Comparison of ENCODE assay signal across 9 cellular contexts in the genomic region with DNA sequence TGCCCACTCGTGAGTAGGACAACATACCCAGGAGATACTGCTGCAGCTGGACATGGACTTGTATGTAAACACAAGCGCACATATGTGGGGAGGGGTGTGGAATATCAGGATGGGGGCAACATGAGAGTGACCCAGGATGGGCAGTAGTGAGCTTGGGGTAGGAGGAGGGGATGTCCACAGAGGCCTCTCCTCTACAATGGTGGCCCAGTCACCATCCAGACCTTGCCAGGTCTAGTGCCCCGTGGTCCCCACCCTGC. TPM values are rescaled to one million over a fixed set of nuclear protein-coding genes. Genes with fewer than 3 reads are reported as not detected.
DNase-seq lines count a peak whose midpoint lies in the region; ATAC-seq and TF ChIP-seq lines count a peak whose summit lies in the region.
"Had no signal": no experiment of that assay in that cellular context is flagged by ENCODE, and none has a peak within 500 bp of the region (broad histone marks: within the 10 kb centered on the region; RNA-seq: fewer than 3 reads in every experiment).

No MANE protein-coding gene starts in this region.

- H3K36me3 Mint-ChIP-seq in dendritic cell treated with granulocyte-macrophage colony-stimulating factor and Interleukin-4, amounts not matched to agents 40 ng/mL and 50 ng/mL, for 4 days (ENCODE audit: low read depth): peaks cover 58% of the 10 kb centered on the region
- peaks cover 0 to 7% (median 0%) of the 10 kb centered on the region in 5 donors for H3K36me3 Mint-ChIP-seq in naive thymus-derived CD4-positive, alpha-beta T cell

- peak overlapping the region; percentile 88 for H3K27ac ChIP-seq in ACC112 (ENCODE audit: low read depth, low read length)
- no peak overlapping the region for H3K27ac ChIP-seq in naive thymus-derived CD4-positive, alpha-beta T cell (ENCODE audit: low read depth, low read length)

- POLR2A ChIA-PET in naive thymus-derived CD4-positive, alpha-beta T cell (lab: Charles Lee): no interaction called here

- no peak for ATAC-seq in naive thymus-derived CD4-positive, alpha-beta T cell
- no peak for ATAC-seq in GM19328 (IDR thresholded peaks at IDR 0.05; ENCODE audit: unreplicated experiment)
- no peak for ATAC-seq in GM21367 (IDR thresholded peaks at IDR 0.05; ENCODE audit: unreplicated experiment)
- no peak for ATAC-seq in GM18868 (IDR thresholded peaks at IDR 0.05; ENCODE audit: unreplicated experiment)

- peak overlapping the region; percentile 83 for H3K4me3 ChIP-seq in ACC112 (ENCODE audit: low read depth, low read length)
- H3K4me3 ChIP-seq in LNCaP clone FGC (ENCODE audit: low read depth, low read length): peak overlapping the region; percentile 64
- H3K4me3 ChIP-seq in naive thymus-derived CD4-positive, alpha-beta T cell (ENCODE audit: low read length): no peak overlapping the region

- no peak overlapping the region for H2AFZ ChIP-seq in ACC112 (ENCODE audit: low read length, unreplicated experiment)

- H3K27ac Mint-ChIP-seq in dendritic cell treated with granulocyte-macrophage colony-stimulating factor and Interleukin-4, amounts not matched to agents 40 ng/mL and 50 ng/mL, for 4 days: peak overlapping the region; percentile 90
- peak overlapping the region in 3 of 9 donors; percentile 32 to 57 (median 48) for H3K27ac Mint-ChIP-seq in naive thymus-derived CD4-positive, alpha-beta T cell

- peak overlapping the region; percentile 89 for H3K4me3 Mint-ChIP-seq in dendritic cell treated with granulocyte-macrophage colony-stimulating factor and Interleukin-4, amounts not matched to agents 40 ng/mL and 50 ng/mL, for 4 days
- peak overlapping the region; percentile 64 to 91 (median 79) for H3K4me3 Mint-ChIP-seq in naive thymus-derived CD4-positive, alpha-beta T cell

- no peak for DNase-seq in LNCaP clone FGC (ENCODE audit: low read depth)
- DNase-seq in naive thymus-derived CD4-positive, alpha-beta T cell: no peak
- DNase-seq in stimulated activated CD4-positive, alpha-beta T cell treated with anti-CD3 and anti-CD28 coated beads, Interleukin-1b, Interleukin-23, amount 100 ng/mL, for 48 hours: no peak
- DNase-seq: MM.1S had no signal

- no peaks in the 10 kb centered on the region for H3K9me3 ChIP-seq in naive thymus-derived CD4-positive, alpha-beta T cell (ENCODE audit: control insufficient read depth in 2 of 3, low read length in 3 of 3)

- H3K9me3 Mint-ChIP-seq in dendritic cell treated with granulocyte-macrophage colony-stimulating factor and Interleukin-4, amounts not matched to agents 40 ng/mL and 50 ng/mL, for 4 days: no peaks in the 10 kb centered on the region
- H3K9me3 Mint-ChIP-seq in naive thymus-derived CD4-positive, alpha-beta T cell: no peaks in the 10 kb centered on the region

- no peak for TF ChIP-seq CTCF in LNCaP clone FGC (IDR thresholded peaks at IDR 0.05; ENCODE audit: control insufficient read depth, extremely low read depth, insufficient read depth)

- H3K27me3 Mint-ChIP-seq in dendritic cell treated with granulocyte-macrophage colony-stimulating factor and Interleukin-4, amounts not matched to agents 40 ng/mL and 50 ng/mL, for 4 days: no peaks in the 10 kb centered on the region
- H3K27me3 Mint-ChIP-seq in naive thymus-derived CD4-positive, alpha-beta T cell: peaks cover 0 to 4% (median 0%) of the 10 kb centered on the region in 5 donors

- H3K79me2 ChIP-seq in ACC112 (ENCODE audit: control insufficient read depth, insufficient read depth, low read length, unreplicated experiment): peaks cover 71% of the 10 kb centered on the region

- 0 out of 2 replicates have a peak, but pooled peaks cover 6% of the 10 kb centered on the region for H3K36me3 ChIP-seq in ACC112 (ENCODE audit: insufficient read depth, low read length)
- H3K36me3 ChIP-seq in naive thymus-derived CD4-positive, alpha-beta T cell (ENCODE audit: control insufficient read depth in 2 of 3, insufficient read depth in 3 of 3, low read length in 3 of 3): peaks cover 0 to 5% (median 0%) of the 10 kb centered on the region in 3 experiments

- H3K4me1 Mint-ChIP-seq in dendritic cell treated with granulocyte-macrophage colony-stimulating factor and Interleukin-4, amounts not matched to agents 40 ng/mL and 50 ng/mL, for 4 days (ENCODE audit: low read depth): peaks cover 80% of the 10 kb centered on the region
- peaks cover 9 to 19% (median 12%) of the 10 kb centered on the region in 7 donors for H3K4me1 Mint-ChIP-seq in naive thymus-derived CD4-positive, alpha-beta T cell

- intact Hi-C loops in dendritic cell treated with granulocyte-macrophage colony-stimulating factor and Interleukin-4, amounts not matched to agents 40 ng/mL and 50 ng/mL, for 4 days (cut with micrococcal nuclease): loop anchor here (5.0 kb wide), 2 partner anchors 71 to 94 kb away; a partner anchor contains a TSS
- intact Hi-C loops in naive thymus-derived CD4-positive, alpha-beta T cell (cut with micrococcal nuclease): loop anchor here in 1 of 2 donors (5.0 kb wide), 1 partner anchor 151 kb away; a partner anchor contains a TSS

- CTCF ChIA-PET in naive thymus-derived CD4-positive, alpha-beta T cell (lab: Charles Lee): no interaction called here

- no peaks in the 10 kb centered on the region for H3K27me3 ChIP-seq in ACC112 (ENCODE audit: insufficient read depth, low read length)
- H3K27me3 ChIP-seq in naive thymus-derived CD4-positive, alpha-beta T cell (ENCODE audit: control insufficient read depth in 2 of 2, insufficient read depth in 2 of 2, low read length in 2 of 2): no peaks in the 10 kb centered on the region

- peaks cover 56% of the 10 kb centered on the region for H3K4me1 ChIP-seq in ACC112 (ENCODE audit: control insufficient read depth, insufficient read depth, low read length, unreplicated experiment)
- H3K4me1 ChIP-seq in naive thymus-derived CD4-positive, alpha-beta T cell (ENCODE audit: control insufficient read depth in 2 of 2, insufficient read depth in 2 of 2, low read length in 2 of 2): peaks cover 5 to 12% of the 10 kb centered on the region in 2 donors

RNA-seq across cellular contexts. Expression of a gene that starts 0.3 kb away (rescaled TPM):
- total RNA-seq in naive thymus-derived CD4-positive, alpha-beta T cell: 1 to 10 TPM in 4 of 5 experiments, under 1 TPM in 1; 0.38 to 3.8 (median 1.6) TPM
- not detected for polyA plus RNA-seq in naive thymus-derived CD4-positive, alpha-beta T cell

RNA-seq across cellular contexts. Expression of a gene that starts 32.1 kb away (rescaled TPM):
- not detected for total RNA-seq in naive thymus-derived CD4-positive, alpha-beta T cell
- polyA plus RNA-seq in naive thymus-derived CD4-positive, alpha-beta T cell: not detected

RNA-seq across cellular contexts. Expression of a gene that starts 49.4 kb away (rescaled TPM):
- total RNA-seq in naive thymus-derived CD4-positive, alpha-beta T cell: not detected
- not detected for polyA plus RNA-seq in naive thymus-derived CD4-positive, alpha-beta T cell

RNA-seq across cellular contexts. Expression of a gene that starts 52.7 kb away (rescaled TPM):
- total RNA-seq in naive thymus-derived CD4-positive, alpha-beta T cell: 100 to 1,000 TPM; 110 to 275 (median 238) TPM
- 10 to 100 TPM; 10.9 to 12.0 TPM for polyA plus RNA-seq in naive thymus-derived CD4-positive, alpha-beta T cell
